8 cellular contexts compared by ENCODE assay signal in the genomic region with DNA sequence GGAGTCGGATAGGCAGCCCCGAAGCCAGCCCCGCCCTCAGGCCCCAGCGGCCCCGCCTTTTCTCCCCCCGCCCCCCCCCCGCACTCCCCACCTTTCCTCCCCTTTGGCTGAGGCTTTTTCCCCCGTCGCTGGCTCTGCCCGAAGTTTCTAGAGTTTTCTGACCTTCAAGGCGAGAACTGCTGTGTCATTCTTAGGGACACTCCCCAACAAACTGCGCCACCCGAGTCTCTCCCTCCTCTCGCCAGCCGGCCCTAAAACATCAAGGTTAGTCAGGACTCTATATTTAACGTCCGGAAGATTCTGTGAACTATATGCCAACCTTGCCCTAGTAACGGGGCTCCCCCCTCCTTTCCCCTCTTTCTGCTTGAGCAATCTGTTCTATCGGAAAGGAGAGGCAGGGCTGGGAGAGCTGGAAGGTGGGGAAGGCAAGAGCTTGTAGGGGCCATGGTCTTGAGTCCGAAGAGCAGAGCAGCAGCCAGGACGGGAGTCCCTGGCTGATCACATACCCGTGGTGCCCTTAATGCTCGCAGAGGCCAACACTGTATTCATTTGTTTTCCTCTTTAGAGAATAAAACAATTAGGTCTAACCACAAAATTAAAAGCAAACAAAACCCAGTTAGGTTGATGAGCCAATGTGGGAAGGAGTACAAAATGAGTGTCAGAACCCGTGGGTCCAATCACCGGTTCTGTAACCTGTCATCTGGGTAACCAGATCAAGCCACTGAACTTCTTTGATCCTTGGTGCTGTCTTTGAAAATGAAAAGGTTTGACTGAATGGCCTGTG. TPM values are rescaled to one million over a fixed set of nuclear protein-coding genes. Genes with fewer than 3 reads are reported as not detected.
DNase-seq lines count a peak whose midpoint lies in the region; ATAC-seq and TF ChIP-seq lines count a peak whose summit lies in the region.

No MANE protein-coding gene starts in this region.

- H3K4me1 ChIP-seq in BLaER1 treated with 17β-estradiol and CSF1 and Interleukin-3, amounts not matched to agents 10 nM and 100 nM, result peaks cover 61 to 89% (median 81%) of the 10 kb centered on the region in 10 experiments
- H3K4me1 ChIP-seq in ectodermal cell (ENCODE audit: control insufficient read depth, insufficient read depth, low read length), result peaks cover 4% of the 10 kb centered on the region

- H4K20me1 ChIP-seq in BLaER1 treated with 17β-estradiol and CSF1 and Interleukin-3, amounts not matched to agents 10 nM and 100 nM, result peaks cover 0 to 6% (median 0%) of the 10 kb centered on the region in 11 experiments; a peak in 1 of 22 replicates

- peak in 1 of 2 donors; percentile 50 for TF ChIP-seq POLR2A in lower leg skin (IDR thresholded peaks at IDR 0.05)

- H3K4me3 ChIP-seq in BLaER1 treated with 17β-estradiol and CSF1 and Interleukin-3, amounts not matched to agents 10 nM and 100 nM, result peak overlapping the region; percentile 55 to 75 (median 66)
- H3K4me3 ChIP-seq in ectodermal cell (ENCODE audit: insufficient read depth, low read depth, low read length) (peak overlapping the region; percentile 44), lower leg skin (ENCODE audit: low read depth, poor library complexity, severe bottlenecking) (peak overlapping the region; percentile 19)

- H3K27ac ChIP-seq in BLaER1 treated with 17β-estradiol and CSF1 and Interleukin-3, amounts not matched to agents 10 nM and 100 nM, result peak overlapping the region; percentile 77 to 94 (median 85)
- peak overlapping the region; percentile 78 for H3K27ac ChIP-seq in ectodermal cell (ENCODE audit: insufficient read depth, low read depth, low read length, poor library complexity, severe bottlenecking)

- H3K27me3 ChIP-seq in BLaER1 treated with 17β-estradiol and CSF1 and Interleukin-3, amounts not matched to agents 10 nM and 100 nM, result no peaks in the 10 kb centered on the region; a peak in 1 of 22 replicates
- H3K27me3 ChIP-seq in ectodermal cell (ENCODE audit: control insufficient read depth, insufficient read depth, low read length, poor library complexity, severe bottlenecking), result no peaks in the 10 kb centered on the region

- peaks cover 54% of the 10 kb centered on the region for H3K4me1 Mint-ChIP-seq in activated CD4-positive, alpha-beta T cell treated with anti-CD3 and anti-CD28 coated beads, Interleukin-2, amount 10 ng/mL, durations not matched to agents 24 days and 14 days

- H3K9me3 ChIP-seq in BLaER1 treated with 17β-estradiol and CSF1 and Interleukin-3, amounts not matched to agents 10 nM and 100 nM (replicated peaks in 1 of 11), result no peaks in the 10 kb centered on the region
- H3K9me3 ChIP-seq in ectodermal cell (ENCODE audit: control insufficient read depth, low read length), result no peaks in the 10 kb centered on the region

- peaks cover 14% of the 10 kb centered on the region for H3K36me3 Mint-ChIP-seq in activated CD4-positive, alpha-beta T cell treated with anti-CD3 and anti-CD28 coated beads, Interleukin-2, amount 10 ng/mL, durations not matched to agents 24 days and 14 days (ENCODE audit: low read depth)

- no peaks in the 10 kb centered on the region for H3K36me3 ChIP-seq in BLaER1 treated with 17β-estradiol and CSF1 and Interleukin-3, amounts not matched to agents 10 nM and 100 nM
- H3K36me3 ChIP-seq in ectodermal cell (ENCODE audit: control insufficient read depth, insufficient read depth, low read length), result no peaks in the 10 kb centered on the region

- H3K4me2 ChIP-seq in BLaER1 treated with 17β-estradiol and CSF1 and Interleukin-3, amounts not matched to agents 10 nM and 100 nM, result peak overlapping the region; percentile 73 to 99 (median 96)

- H3K9me3 Mint-ChIP-seq in activated CD4-positive, alpha-beta T cell treated with anti-CD3 and anti-CD28 coated beads, Interleukin-2, amount 10 ng/mL, durations not matched to agents 24 days and 14 days, result no peaks in the 10 kb centered on the region

- intact Hi-C loops in activated CD4-positive, alpha-beta T cell treated with anti-CD3 and anti-CD28 coated beads, Interleukin-2, amount 10 ng/mL, durations not matched to agents 24 days and 14 days (cut with micrococcal nuclease), result loop anchor here (10.0 kb wide), 2 partner anchors 247 to 327 kb away; partner anchors contain the start of genes LTA, MICB and TNF
- intact Hi-C loops in lower leg skin (cut with DNase I; ENCODE audit: low total_unique reads), result no loop called here

- H3K9ac ChIP-seq in BLaER1 treated with 17β-estradiol and CSF1 and Interleukin-3, amounts not matched to agents 10 nM and 100 nM, result peak overlapping the region; percentile 74 to 92 (median 83)

- ATAC-seq in HG02623 (IDR thresholded peaks at IDR 0.05; ENCODE audit: unreplicated experiment), result no peak

- H3K4me3 Mint-ChIP-seq in activated CD4-positive, alpha-beta T cell treated with anti-CD3 and anti-CD28 coated beads, Interleukin-2, amount 10 ng/mL, durations not matched to agents 24 days and 14 days, result peak overlapping the region; percentile 90

- DNase-seq in GM20000 (ENCODE audit: low spot score) (peak; percentile 70), NCI-H2196 (lab: John Stamatoyannopoulos, UW; ENCODE audit: unreplicated experiment) (peak; percentile 66), lower leg skin (ENCODE audit: low spot score in 2 of 2) (peak; percentile 88 to 97)
- peak; percentile 88 for DNase-seq in activated CD4-positive, alpha-beta T cell treated with anti-CD3 and anti-CD28 coated beads, Interleukin-2, amount 10 ng/mL, durations not matched to agents 24 days and 14 days
- peak in 2 of 3 experiments; percentile 45 for DNase-seq in stimulated activated CD4-positive, alpha-beta T cell treated with anti-CD3 and anti-CD28 coated beads, TNF-alpha, amount 100 ng/mL, for 4 hours (ENCODE audit: low read depth in 3 of 3)

- no peaks in the 10 kb centered on the region for H3K27me3 Mint-ChIP-seq in activated CD4-positive, alpha-beta T cell treated with anti-CD3 and anti-CD28 coated beads, Interleukin-2, amount 10 ng/mL, durations not matched to agents 24 days and 14 days

- peak overlapping the region; percentile 95 for H3K27ac Mint-ChIP-seq in activated CD4-positive, alpha-beta T cell treated with anti-CD3 and anti-CD28 coated beads, Interleukin-2, amount 10 ng/mL, durations not matched to agents 24 days and 14 days

- WGBS in ectodermal cell, 2 experiments, result 7 to 8% methylated on average over 21 to 23 of the region's 25 CpGs
- WGBS in lower leg skin, 2 donors, result 1 to 2% methylated on average over 25 of the region's 25 CpGs

- TF ChIP-seq CTCF in GM20000 (IDR thresholded peaks at IDR 0.05; ENCODE audit: extremely low read depth, missing control alignments) (no peak), lower leg skin (IDR thresholded peaks at IDR 0.05) (no peak)

RNA-seq across cellular contexts. Expression of gene HSPA1B, which starts 5.3 kb away (rescaled TPM):
- total RNA-seq in activated CD4-positive, alpha-beta T cell treated with anti-CD3 and anti-CD28 coated beads, Interleukin-2, amount 10 ng/mL, durations not matched to agents 24 days and 14 days, result 156 and 161 TPM in 2 replicates
- polyA plus RNA-seq in ectodermal cell (2013, experiment 1 of 4), result 63.6 TPM
- polyA plus RNA-seq in ectodermal cell (2013, experiment 2 of 4), result 32.4 TPM
- polyA plus RNA-seq in ectodermal cell (2013, experiment 3 of 4), result 41.5 TPM
- 40.4 TPM for polyA plus RNA-seq in ectodermal cell (2013, experiment 4 of 4)
- total RNA-seq in lower leg skin, result 100 to 1,000 TPM; 378 to 549 (median 420) TPM

RNA-seq across cellular contexts. Expression of gene HSPA1A, which starts 6.9 kb away (rescaled TPM):
- 189 and 190 TPM in 2 replicates for total RNA-seq in activated CD4-positive, alpha-beta T cell treated with anti-CD3 and anti-CD28 coated beads, Interleukin-2, amount 10 ng/mL, durations not matched to agents 24 days and 14 days
- 62.5 TPM for polyA plus RNA-seq in ectodermal cell (2013, experiment 1 of 4)
- polyA plus RNA-seq in ectodermal cell (2013, experiment 2 of 4), result 38.8 TPM
- polyA plus RNA-seq in ectodermal cell (2013, experiment 3 of 4), result 46.0 TPM
- polyA plus RNA-seq in ectodermal cell (2013, experiment 4 of 4), result 53.0 TPM
- total RNA-seq in lower leg skin, result 100 to 1,000 TPM; 237 to 342 (median 321) TPM

RNA-seq across cellular contexts. Expression of gene HSPA1L, which starts 7.1 kb away (rescaled TPM):
- total RNA-seq in activated CD4-positive, alpha-beta T cell treated with anti-CD3 and anti-CD28 coated beads, Interleukin-2, amount 10 ng/mL, durations not matched to agents 24 days and 14 days, result 1.8 and 2.5 TPM in 2 replicates
- 1.1 TPM for polyA plus RNA-seq in ectodermal cell (2013, experiment 1 of 4)
- polyA plus RNA-seq in ectodermal cell (2013, experiment 2 of 4), result 1.5 TPM
- 1.2 TPM for polyA plus RNA-seq in ectodermal cell (2013, experiment 3 of 4)
- 1.5 TPM for polyA plus RNA-seq in ectodermal cell (2013, experiment 4 of 4)
- 1 to 10 TPM; 1.3 to 2.3 (median 1.8) TPM for total RNA-seq in lower leg skin

RNA-seq across cellular contexts. Expression of gene LSM2, which starts 15.5 kb away (rescaled TPM):
- 142 and 146 TPM in 2 replicates for total RNA-seq in activated CD4-positive, alpha-beta T cell treated with anti-CD3 and anti-CD28 coated beads, Interleukin-2, amount 10 ng/mL, durations not matched to agents 24 days and 14 days
- polyA plus RNA-seq in ectodermal cell (2013, experiment 1 of 4), result 150 TPM
- polyA plus RNA-seq in ectodermal cell (2013, experiment 2 of 4), result 155 TPM
- 131 TPM for polyA plus RNA-seq in ectodermal cell (2013, experiment 3 of 4)
- polyA plus RNA-seq in ectodermal cell (2013, experiment 4 of 4), result 136 TPM
- 10 to 100 TPM; 24.7 to 34.5 (median 28.7) TPM for total RNA-seq in lower leg skin

RNA-seq across cellular contexts. Expression of gene VARS1, which starts 26.7 kb away (rescaled TPM):
- total RNA-seq in activated CD4-positive, alpha-beta T cell treated with anti-CD3 and anti-CD28 coated beads, Interleukin-2, amount 10 ng/mL, durations not matched to agents 24 days and 14 days, result 173 and 181 TPM in 2 replicates
- 113 TPM for polyA plus RNA-seq in ectodermal cell (2013, experiment 1 of 4)
- 95.5 TPM for polyA plus RNA-seq in ectodermal cell (2013, experiment 2 of 4)
- polyA plus RNA-seq in ectodermal cell (2013, experiment 3 of 4), result 60.3 TPM
- 60.5 TPM for polyA plus RNA-seq in ectodermal cell (2013, experiment 4 of 4)
- total RNA-seq in lower leg skin, result 10 to 100 TPM; 39.2 to 53.9 (median 46.9) TPM
